Comparison of ENCODE assay signal across 15 cellular contexts in the genomic region with DNA sequence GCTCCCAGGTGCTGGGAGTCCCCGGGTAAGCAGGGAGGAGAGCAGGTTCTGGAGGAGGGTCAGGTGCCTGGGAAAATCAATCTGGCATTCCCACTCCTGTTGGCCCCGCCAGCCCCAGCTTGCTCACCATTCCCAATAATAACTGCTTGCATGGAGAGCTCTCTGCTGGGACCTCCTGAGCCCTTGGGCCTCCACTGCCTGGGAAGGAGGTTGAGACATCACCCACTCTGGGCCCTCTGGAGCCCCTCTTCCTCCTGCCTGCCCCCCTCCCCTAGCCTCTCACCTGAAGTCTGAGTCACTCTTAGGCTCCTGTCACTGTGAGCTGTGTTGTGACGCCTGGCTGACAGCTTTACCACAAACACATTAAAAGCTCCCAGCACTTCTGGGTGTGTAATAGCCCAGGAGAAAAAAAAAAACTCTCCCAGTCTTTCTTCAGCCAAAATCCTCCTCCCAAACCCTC. TPM values are rescaled to one million over a fixed set of nuclear protein-coding genes. Genes with fewer than 3 reads are reported as not detected.
DNase-seq lines count a peak whose midpoint lies in the region; ATAC-seq, FAIRE-seq and TF ChIP-seq lines count a peak whose summit lies in the region.
"Had no signal": no experiment of that assay in that cellular context is flagged by ENCODE, and none has a peak within 500 bp of the region (broad histone marks: within the 10 kb centered on the region; RNA-seq: fewer than 3 reads in every experiment).

No MANE protein-coding gene starts in this region.

- H3K4me3 ChIP-seq in AG04450 (ENCODE audit: low read depth, low read length) (no peak overlapping the region), IMR-90 (ENCODE audit: insufficient read depth, low read depth, low read length) (no peak overlapping the region), H1 (ENCODE audit: extremely low read depth in 1 of 4, insufficient read depth in 2 of 4, low read depth in 3 of 4, low read length in 4 of 4) (no peak overlapping the region), sigmoid colon (no peak overlapping the region)
- H3K4me3 ChIP-seq: uterus had no signal

- no peak for TF ChIP-seq RAD21 in IMR-90 (IDR thresholded peaks at IDR 0.05; ENCODE audit: low read length)
- no peak for TF ChIP-seq RAD21 in H1 (IDR thresholded peaks at IDR 0.05 in 1 of 2, conservative IDR thresholded peaks at IDR 0.05 in 1 of 2; ENCODE audit: low read depth in 2 of 2, low read length in 2 of 2)

- H2BK5ac ChIP-seq in IMR-90 (ENCODE audit: low read depth, low read length, poor library complexity, severe bottlenecking) (peak overlapping the region; percentile 80), H1 (ENCODE audit: low read depth, low read length) (no peak overlapping the region)

- no peak for TF ChIP-seq CTCF in AG04450 (IDR thresholded peaks at IDR 0.05; ENCODE audit: low read depth, low read length)
- TF ChIP-seq CTCF in IMR-90 (conservative IDR thresholded peaks at IDR 0.05; ENCODE audit: low read depth, low read length): no peak
- TF ChIP-seq CTCF in H1 (IDR thresholded peaks at IDR 0.05; ENCODE audit: control extremely low read depth in 1 of 3, insufficient read depth in 1 of 3, low read depth in 1 of 3, low read length in 3 of 3): no peak
- no peak for TF ChIP-seq CTCF in sigmoid colon (IDR thresholded peaks at IDR 0.05)

- H3K56ac ChIP-seq in IMR-90 (ENCODE audit: extremely low read depth, insufficient read depth, low read length) (0 out of 2 replicates have a peak overlapping the region, but pooled peaks have one; percentile 28), H1 (replicated peaks; ENCODE audit: insufficient read length, low read depth, low read length) (no peak overlapping the region)

- H3K4ac ChIP-seq in IMR-90 (ENCODE audit: low read depth, low read length) (peak overlapping the region; percentile 86), H1 (replicated peaks; ENCODE audit: insufficient read length, low read depth, low read length) (no peak overlapping the region)

- H4K20me1 ChIP-seq in IMR-90 (ENCODE audit: insufficient read depth, low read length) (peaks cover 29% of the 10 kb centered on the region), H1 (replicated peaks in 1 of 2; ENCODE audit: control insufficient read depth in 1 of 2, insufficient read depth in 2 of 2, low read length in 2 of 2) (peaks cover 3 to 7% of the 10 kb centered on the region in 2 experiments)

- ATAC-seq in IMR-90 (ENCODE audit: low read depth): no peak
- ATAC-seq: esophagus mucosa had no signal

- in situ Hi-C loops in IMR-90 (cut with MboI; ENCODE audit: low sequenced_read_pairs): no loop called here

- H3K27ac ChIP-seq in AG04450 (ENCODE audit: low read depth, low read length) (peak overlapping the region; percentile 73), IMR-90 (ENCODE audit: insufficient read depth, low read length) (peak overlapping the region; percentile 89), H1 (ENCODE audit: low read depth, low read length) (no peak overlapping the region), sigmoid colon (peak overlapping the region in 1 of 4 donors; percentile 4)
- H3K27ac ChIP-seq: uterus had no signal

- BruUV-seq in IMR-90 (replicated peaks; lab: Mats Ljungman, UMichigan): no TSS peak

- H3K9me3 ChIP-seq in AG04450 (ENCODE audit: control insufficient read depth, insufficient read depth, low read length) (peaks cover 10% of the 10 kb centered on the region; the same call in 1 of the 2 replicates), IMR-90 (ENCODE audit: control insufficient read depth, insufficient read depth, low read length) (no peaks in the 10 kb centered on the region), H1 (ENCODE audit: insufficient read depth in 2 of 2, low read depth in 1 of 2, low read length in 1 of 2) (no peaks in the 10 kb centered on the region), sigmoid colon (no peaks in the 10 kb centered on the region)
- H3K9me3 ChIP-seq: uterus had no signal

- no peak overlapping the region for H3K4me3 Mint-ChIP-seq in activated naive CD8-positive, alpha-beta T cell treated with anti-CD3 and anti-CD28 coated beads for 36 hours
- H3K4me3 Mint-ChIP-seq: naive B cell had no signal

- H3K18ac ChIP-seq in IMR-90 (ENCODE audit: low read depth, low read length): peak overlapping the region; percentile 92
- no peak overlapping the region for H3K18ac ChIP-seq in H1 (ENCODE audit: extremely low read depth, low read length)

- TF ChIP-seq EP300 in H1 (IDR thresholded peaks at IDR 0.05; ENCODE audit: borderline replicate concordance in 1 of 2, low read depth in 2 of 2, low read length in 2 of 2) (no peak), sigmoid colon (IDR thresholded peaks at IDR 0.05) (no peak)

- no peaks in the 10 kb centered on the region for H3K36me3 Mint-ChIP-seq in activated naive CD8-positive, alpha-beta T cell treated with anti-CD3 and anti-CD28 coated beads for 36 hours

- H2AFZ ChIP-seq in IMR-90 (replicated peaks; ENCODE audit: low read length, poor library complexity): no peak overlapping the region
- no peak overlapping the region for H2AFZ ChIP-seq in H1 (ENCODE audit: low read length)

- H3K27me3 ChIP-seq in AG04450 (ENCODE audit: control insufficient read depth, insufficient read depth, low read length) (no peaks in the 10 kb centered on the region), IMR-90 (ENCODE audit: control insufficient read depth, insufficient read depth, low read length) (no peaks in the 10 kb centered on the region), H1 (replicated peaks in 1 of 4; ENCODE audit: control insufficient read depth in 3 of 4, extremely low read depth in 1 of 4, insufficient read depth in 3 of 4, low read length in 3 of 4) (peaks cover 4 to 39% (median 28%) of the 10 kb centered on the region in 4 experiments), sigmoid colon (peaks cover 0 to 5% (median 0%) of the 10 kb centered on the region in 3 donors)
- H3K27me3 ChIP-seq: uterus had no signal

- peaks cover 20% of the 10 kb centered on the region for H3K23me2 ChIP-seq in H1 (ENCODE audit: low read depth, low read length)

- peaks cover 12% of the 10 kb centered on the region; the same call in 1 of the 2 replicates for H3K36me3 ChIP-seq in IMR-90 (ENCODE audit: control insufficient read depth, insufficient read depth, low read length)
- H3K36me3 ChIP-seq in H1 (ENCODE audit: control insufficient read depth in 2 of 4, insufficient read depth in 4 of 4, low read length in 3 of 4): no peaks in the 10 kb centered on the region
- no peaks in the 10 kb centered on the region for H3K36me3 ChIP-seq in sigmoid colon
- H3K36me3 ChIP-seq: uterus had no signal

- TF ChIP-seq POLR2A in IMR-90 (IDR thresholded peaks at IDR 0.05; ENCODE audit: low read depth, low read length) (no peak), H1 (IDR thresholded peaks at IDR 0.05; ENCODE audit: control extremely low read depth in 1 of 2, low read depth in 2 of 2, low read length in 2 of 2) (no peak), sigmoid colon (IDR thresholded peaks at IDR 0.05) (no peak)

- peak overlapping the region; percentile 63 for H3K14ac ChIP-seq in IMR-90 (replicated peaks; ENCODE audit: low read depth, low read length)
- H3K14ac ChIP-seq in H1 (ENCODE audit: insufficient read length): no peak overlapping the region

- peak overlapping the region; percentile 71 for H2AK5ac ChIP-seq in IMR-90 (ENCODE audit: low read depth, low read length)
- 0 out of 2 replicates have a peak overlapping the region, but pooled peaks have one; percentile 53 for H2AK5ac ChIP-seq in H1 (ENCODE audit: low read depth, low read length)

- H3K4me1 ChIP-seq in IMR-90 (ENCODE audit: control insufficient read depth, insufficient read depth, low read length): peaks cover 41% of the 10 kb centered on the region
- H3K4me1 ChIP-seq in H1 (replicated peaks in 1 of 4; ENCODE audit: control insufficient read depth in 3 of 4, insufficient read depth in 4 of 4, low read length in 3 of 4): peaks cover 12 to 26% (median 16%) of the 10 kb centered on the region in 4 experiments
- peaks cover 0 to 75% (median 53%) of the 10 kb centered on the region in 4 donors for H3K4me1 ChIP-seq in sigmoid colon

- FAIRE-seq in H1 (lab: Jason Lieb, UNC): no peak

- H3K9ac ChIP-seq in IMR-90 (ENCODE audit: low read depth, low read length) (peak overlapping the region; percentile 31; the same call in 1 of the 2 replicates), H1 (replicated peaks in 1 of 4; ENCODE audit: extremely low read depth in 1 of 4, low read depth in 3 of 4, low read length in 3 of 4) (no peak overlapping the region)

- H3K27ac Mint-ChIP-seq in activated naive CD8-positive, alpha-beta T cell treated with anti-CD3 and anti-CD28 coated beads for 36 hours: no peak overlapping the region
- H3K27ac Mint-ChIP-seq: naive B cell had no signal

- H3K23ac ChIP-seq in IMR-90 (ENCODE audit: low read depth, low read length) (peak overlapping the region; percentile 92), H1 (ENCODE audit: insufficient read length) (no peak overlapping the region)

- H2BK120ac ChIP-seq in IMR-90 (ENCODE audit: low read depth, low read length) (peak overlapping the region; percentile 78), H1 (replicated peaks; ENCODE audit: low read depth, low read length) (no peak overlapping the region)

- no peaks in the 10 kb centered on the region for H3K9me3 Mint-ChIP-seq in activated naive CD8-positive, alpha-beta T cell treated with anti-CD3 and anti-CD28 coated beads for 36 hours
- H3K9me3 Mint-ChIP-seq: naive B cell had no signal

- peaks cover 12 to 64% of the 10 kb centered on the region in 2 experiments for H3K79me1 ChIP-seq in IMR-90 (ENCODE audit: low read depth in 1 of 2, low read length in 2 of 2)
- H3K79me1 ChIP-seq in H1 (ENCODE audit: low read depth, low read length): no peaks in the 10 kb centered on the region

- peak overlapping the region; percentile 79 for H4K91ac ChIP-seq in IMR-90 (ENCODE audit: insufficient read depth, low read depth, low read length)
- H4K91ac ChIP-seq in H1 (replicated peaks; ENCODE audit: insufficient read length, low read length): no peak overlapping the region

- POLR2A ChIA-PET in AG04450 (lab: Yijun Ruan, JAX): interaction anchor here (1.9 kb wide), 1 partner anchor 13 kb away, joined by 13 read pairs; no protein-coding TSS in a partner anchor
- POLR2A ChIA-PET in IMR-90 (lab: Charles Lee; ENCODE audit: unreplicated experiment): interaction anchor here (0.6 to 0.7 kb wide), 2 partner anchors 115 to 251 kb away, joined by 3 to 4 read pairs; no protein-coding TSS in a partner anchor
- POLR2A ChIA-PET in H1 (lab: Charles Lee; ENCODE audit: partially characterized antibody): interaction anchor here (1.0 kb wide), 1 partner anchor 11 kb away, joined by 4 read pairs; no protein-coding TSS in a partner anchor

- H4K8ac ChIP-seq in IMR-90 (ENCODE audit: low read depth in 2 of 2, low read length in 2 of 2) (peak overlapping the region; percentile 77 to 84; a peak in 3 of 4 replicates), H1 (ENCODE audit: extremely low read depth, insufficient read depth, low read length) (no peak overlapping the region; the same call in 1 of the 2 replicates)

- WGBS in IMR-90 (ENCODE audit: extremely low coverage in 2 of 2, insufficient read length in 1 of 2), 2 experiments: no CpG with 5 or more reads among the region's 3 CpGs
- WGBS in H1 (ENCODE audit: extremely low coverage in 1 of 2, insufficient coverage in 1 of 2, insufficient read length in 1 of 2, insufficient replicate concordance in 2 of 2, low coverage in 1 of 2, low lambda C conversion rate in 2 of 2, missing lambda C conversion rate in 1 of 2), 2 experiments: 76% methylated on average over 3 of the region's 3 CpGs; no CpG with 5 or more reads in 1 of the 2 experiments
- WGBS in sigmoid colon, 2 donors: 12 to 45% methylated on average over 3 of the region's 3 CpGs

- intact Hi-C loops in IMR-90 (cut with micrococcal nuclease) (loop anchor here (5.0 kb wide), 1 partner anchor 54 kb away; no protein-coding TSS in a partner anchor), sigmoid colon (cut with DNase I) (loop anchor here (10.0 kb wide), 3 partner anchors 376 to 506 kb away; partner anchors contain the start of genes PLA2G2A and PLA2G5)

- H4K5ac ChIP-seq in IMR-90 (ENCODE audit: low read depth, low read length) (peak overlapping the region; percentile 94), H1 (ENCODE audit: insufficient read length, low read depth, low read length) (no peak overlapping the region)

- peaks cover 86% of the 10 kb centered on the region for H3K27me3 Mint-ChIP-seq in activated naive CD8-positive, alpha-beta T cell treated with anti-CD3 and anti-CD28 coated beads for 36 hours

- peak overlapping the region; percentile 63; the same call in 1 of the 2 replicates for H3K4me2 ChIP-seq in IMR-90 (ENCODE audit: low read depth, low read length)
- H3K4me2 ChIP-seq in H1 (ENCODE audit: insufficient read depth in 1 of 2, low read depth in 2 of 2, low read length in 2 of 2): no peak overlapping the region

- dilution Hi-C loops in IMR-90 (cut with HindIII; ENCODE audit: low sequenced_read_pairs, unreplicated experiment): no loop called here

- H2BK15ac ChIP-seq in IMR-90 (ENCODE audit: low read depth, low read length): peak overlapping the region; percentile 38; the same call in 2 of the 3 replicates
- H2BK15ac ChIP-seq in H1 (ENCODE audit: low read length): no peak overlapping the region

- H2AK9ac ChIP-seq in IMR-90 (replicated peaks; ENCODE audit: low read depth, low read length, poor library complexity): peak overlapping the region; percentile 61

- DNase-seq in AG04450 (ENCODE audit: low read depth, low spot score): no peak
- DNase-seq in IMR-90: peak; percentile 31
- no peak for DNase-seq in H1 (ENCODE audit: low read depth in 1 of 2, low spot score in 2 of 2)
- DNase-seq in mucosa of gallbladder (ENCODE audit: low spot score): peak; percentile 36
- no peak for DNase-seq in sigmoid colon
- DNase-seq in H4 (ENCODE audit: low spot score): no peak
- no peak for DNase-seq in NCI-H1092 (lab: John Stamatoyannopoulos, UW)
- DNase-seq in activated naive CD8-positive, alpha-beta T cell treated with anti-CD3 and anti-CD28 coated beads for 36 hours: no peak
- DNase-seq: activated effector memory CD4-positive, alpha-beta T cell treated with Interleukin-2 at 50 U/mL for 16 hours; DMS79 treated with DMSO at 0.1 percent for 48 hours; HCEC 1CT; naive B cell; NCI-H1436; uterus had no signal

- peaks cover 8% of the 10 kb centered on the region for H3K4me1 Mint-ChIP-seq in activated naive CD8-positive, alpha-beta T cell treated with anti-CD3 and anti-CD28 coated beads for 36 hours

- H3K79me2 ChIP-seq in H1 (ENCODE audit: control insufficient read depth in 1 of 2, insufficient read depth in 2 of 2, low read length in 2 of 2): no peaks in the 10 kb centered on the region

- no peak overlapping the region for H2BK12ac ChIP-seq in H1 (ENCODE audit: low read depth, low read length)

- H2BK20ac ChIP-seq in IMR-90 (ENCODE audit: low read depth, low read length) (peak overlapping the region; percentile 47), H1 (ENCODE audit: low read length) (no peak overlapping the region)

- H3K9me1 ChIP-seq in IMR-90 (ENCODE audit: insufficient read depth, low read length): peaks cover 37% of the 10 kb centered on the region

- CTCF ChIA-PET in AG04450 (lab: Charles Lee): interaction anchor here (0.8 to 3.2 kb wide), 3 partner anchors 12 to 268 kb away, joined by 3 to 30 read pairs (median 7); no protein-coding TSS in a partner anchor
- CTCF ChIA-PET in IMR-90 (lab: Yijun Ruan, JAX): interaction anchor here (1.0 kb wide), 1 partner anchor 55 kb away, joined by 3 read pairs; no protein-coding TSS in a partner anchor
- CTCF ChIA-PET in H1 (lab: Charles Lee; ENCODE audit: partially characterized antibody): interaction anchor here (0.9 to 2.1 kb wide), 9 partner anchors 10 to 561 kb away, joined by 3 to 8 read pairs (median 4); no protein-coding TSS in a partner anchor

RNA-seq across cellular contexts. Expression of gene CAMK2N1, which starts 4.8 kb away (rescaled TPM):
- polyA plus RNA-seq in AG04450 (2011; rRNA removed) (62.8 and 83.1 TPM in 2 replicates), IMR-90 (2012; rRNA removed) (44.4 and 46.8 TPM in 2 replicates), H1 (2011; rRNA removed) (1.8 and 2.3 TPM in 2 replicates), sigmoid colon (100 to 1,000 TPM in 2 of 3 donors, 10 to 100 TPM in 1; 43.9 to 247 (median 231) TPM)
- polyA minus RNA-seq in AG04450 (2011; rRNA and poly(A)+ RNA removed): 15.7 and 19.8 TPM in 2 replicates
- total RNA-seq in IMR-90 (2012; rRNA removed) (10.2 and 28.9 TPM in 2 replicates), mucosa of gallbladder (140 TPM), sigmoid colon (10 to 100 TPM; 18.3 to 31.9 (median 28.0) TPM)
- 21.6 and 22.6 TPM in 2 replicates for polyA plus RNA-seq in IMR-90 (2012; cell fraction: cytosol; rRNA removed)
- polyA plus RNA-seq in IMR-90 (2012; cell fraction: nucleus; rRNA removed; ENCODE audit: low replicate concordance): 5.2 and 13.1 TPM in 2 replicates
- 5.6 and 7.4 TPM in 2 replicates for total RNA-seq in H1 (2021; fragmentation: NEBNext Ultra II Directional; extraction: Animal tissue kit (Norgen Biotek cat#: 25700))
- polyA plus RNA-seq in H1 (2011; cell fraction: cytosol; rRNA removed): 2.2 TPM
- polyA plus RNA-seq in H1 (2011; cell fraction: nucleus; rRNA removed): 2.4 TPM
- 4.4 to 6.6 TPM (median 4.5 TPM) in 4 replicates for polyA plus RNA-seq in H1 (2012, experiment 1 of 2)
- 3.6 TPM for polyA plus RNA-seq in H1 (2012, experiment 2 of 2)
- polyA plus RNA-seq in H1 (2013, experiment 1 of 2): 8.6 TPM
- 8.6 TPM for polyA plus RNA-seq in H1 (2013, experiment 2 of 2)
- polyA minus RNA-seq in H1 (2011; rRNA and poly(A)+ RNA removed): 0.34 and 0.41 TPM in 2 replicates
- 2.3 TPM for polyA minus RNA-seq in H1 (2011; cell fraction: cytosol; rRNA and poly(A)+ RNA removed)
- polyA minus RNA-seq in H1 (2011; cell fraction: nucleus; rRNA and poly(A)+ RNA removed): 1.4 TPM
- 3.6 and 4.0 TPM in 2 replicates for total RNA-seq in H4 (2014; rRNA removed; shearing (Covaris generic))
- under 1 TPM; 0.25 to 0.52 TPM for total RNA-seq in activated naive CD8-positive, alpha-beta T cell treated with anti-CD3 and anti-CD28 coated beads for 36 hours

RNA-seq across cellular contexts. Expression of gene MUL1, which starts 26.8 kb away (rescaled TPM):
- 23.1 and 26.6 TPM in 2 replicates for polyA plus RNA-seq in AG04450 (2011; rRNA removed)
- polyA minus RNA-seq in AG04450 (2011; rRNA and poly(A)+ RNA removed): 23.2 and 30.1 TPM in 2 replicates
- 19.7 and 21.1 TPM in 2 replicates for total RNA-seq in IMR-90 (2012; rRNA removed)
- 20.6 and 20.7 TPM in 2 replicates for polyA plus RNA-seq in IMR-90 (2012; rRNA removed)
- polyA plus RNA-seq in IMR-90 (2012; cell fraction: cytosol; rRNA removed): 18.3 and 21.6 TPM in 2 replicates
- polyA plus RNA-seq in IMR-90 (2012; cell fraction: nucleus; rRNA removed; ENCODE audit: low replicate concordance): 8.3 and 10.7 TPM in 2 replicates
- 16.4 and 16.9 TPM in 2 replicates for total RNA-seq in H1 (2021; fragmentation: NEBNext Ultra II Directional; extraction: Animal tissue kit (Norgen Biotek cat#: 25700))
- 20.5 and 20.8 TPM in 2 replicates for polyA plus RNA-seq in H1 (2011; rRNA removed)
- 17.4 TPM for polyA plus RNA-seq in H1 (2011; cell fraction: cytosol; rRNA removed)
- 20.6 TPM for polyA plus RNA-seq in H1 (2011; cell fraction: nucleus; rRNA removed)
- 12.0 to 19.7 TPM (median 17.1 TPM) in 4 replicates for polyA plus RNA-seq in H1 (2012, experiment 1 of 2)
- polyA plus RNA-seq in H1 (2012, experiment 2 of 2): 22.2 TPM
- 17.9 TPM for polyA plus RNA-seq in H1 (2013, experiment 1 of 2)
- 20.4 TPM for polyA plus RNA-seq in H1 (2013, experiment 2 of 2)
- 21.6 and 22.8 TPM in 2 replicates for polyA minus RNA-seq in H1 (2011; rRNA and poly(A)+ RNA removed)
- polyA minus RNA-seq in H1 (2011; cell fraction: cytosol; rRNA and poly(A)+ RNA removed): 10.4 TPM
- polyA minus RNA-seq in H1 (2011; cell fraction: nucleus; rRNA and poly(A)+ RNA removed): 13.4 TPM
- 36.6 TPM for total RNA-seq in mucosa of gallbladder
- total RNA-seq in sigmoid colon: 10 to 100 TPM; 26.8 to 34.1 (median 32.6) TPM
- polyA plus RNA-seq in sigmoid colon: 10 to 100 TPM in 1 of 3 donors, 1 to 10 TPM in 2; 4.8 to 30.3 (median 9.2) TPM
- total RNA-seq in H4 (2014; rRNA removed; shearing (Covaris generic)): 30.2 and 38.0 TPM in 2 replicates
- total RNA-seq in activated naive CD8-positive, alpha-beta T cell treated with anti-CD3 and anti-CD28 coated beads for 36 hours: 10 to 100 TPM; 19.7 to 20.4 TPM

Comparison
In these comparisons a context has a peak if more than half of its experiments do, and no peak if none do; other contexts are left out.
1. DNase-seq: peak in IMR-90 (single experiment) and mucosa of gallbladder (single experiment); none in AG04450 (single experiment), H1 (0 of 2), sigmoid colon (single experiment), H4 (single experiment), NCI-H1092 (single experiment) and activated naive CD8-positive, alpha-beta T cell treated with anti-CD3 and anti-CD28 coated beads for 36 hours (single experiment).